ENCODE assay signal across 16 cellular contexts in genomic region chr18:8828798-8829197, GRCh38.
"Had no signal": no experiment of that assay in that cellular context is flagged by ENCODE, and none has a peak within 500 bp of the region (broad histone marks: within the 10 kb centered on the region; RNA-seq: fewer than 3 reads in every experiment).

No MANE protein-coding gene starts in this region.

- H3K9me3 ChIP-seq: stomach, thyroid gland had no signal

- H3K27me3 Mint-ChIP-seq: activated T-cell treated with anti-CD3 and anti-CD28 coated beads, Interleukin-2, amount 50 U/mL, for 24 hours; memory B cell had no signal

- H3K27me3 ChIP-seq: brain microvascular endothelial cell, stomach, thyroid gland had no signal

- H3K27ac ChIP-seq: brain microvascular endothelial cell, parathyroid adenoma, thyroid gland had no signal

- H3K4me1 Mint-ChIP-seq: immature natural killer cell had no signal

- H3K9ac ChIP-seq: parathyroid adenoma had no signal

- H3K36me3 Mint-ChIP-seq: activated naive CD4-positive, alpha-beta T cell treated with anti-CD3 and anti-CD28 coated beads, Interleukin-2, amount 50 U/mL, for 72 hours; immature natural killer cell; memory B cell had no signal

- H3K4me1 ChIP-seq: parathyroid adenoma, thyroid gland had no signal

- H3K79me2 ChIP-seq: parathyroid adenoma had no signal

- H2AFZ ChIP-seq: parathyroid adenoma had no signal

- H3K9me3 Mint-ChIP-seq: immature natural killer cell had no signal

- H3K36me3 ChIP-seq: thyroid gland had no signal

- DNase-seq: activated CD4-positive, alpha-beta T cell treated with anti-CD3 and anti-CD28 coated beads, Interleukin-2, amount 50 U/mL, for 4 hours; activated CD4-positive, CD25-positive, alpha-beta regulatory T cell treated with anti-CD3 and anti-CD28 coated beads, Interleukin-2, amount 50 U/mL, for 72 hours; activated effector memory CD4-positive, alpha-beta T cell treated with Interleukin-2 at 50 U/mL for 16 hours; activated T-cell treated with anti-CD3 and anti-CD28 coated beads, Interleukin-2, amount 50 U/mL, for 24 hours; amygdala; brain microvascular endothelial cell; effector memory CD4-positive, alpha-beta T cell; immature natural killer cell; left cardiac atrium; retina; stimulated activated CD4-positive, alpha-beta T cell treated with anti-CD3 and anti-CD28 coated beads, Interleukin-15, amount 100 ng/mL, for 24 hours; stomach; thyroid gland had no signal

- ATAC-seq: activated naive CD4-positive, alpha-beta T cell treated with anti-CD3 and anti-CD28 coated beads, Interleukin-2, amount 50 U/mL, for 72 hours; left cardiac atrium had no signal

- H3K4me3 Mint-ChIP-seq: activated T-cell treated with anti-CD3 and anti-CD28 coated beads, Interleukin-2, amount 50 U/mL, for 24 hours; immature natural killer cell; memory B cell had no signal

- H3K4me3 ChIP-seq: stomach, thyroid gland had no signal

- H3K27ac Mint-ChIP-seq: activated naive CD4-positive, alpha-beta T cell treated with anti-CD3 and anti-CD28 coated beads, Interleukin-2, amount 50 U/mL, for 72 hours; activated T-cell treated with anti-CD3 and anti-CD28 coated beads, Interleukin-2, amount 50 U/mL, for 24 hours; immature natural killer cell; memory B cell had no signal
